ENCODE assay signal across 15 cellular contexts in genomic region chr4:56804551-56804950, GRCh38. TPM values are rescaled to one million over a fixed set of nuclear protein-coding genes. Genes with fewer than 3 reads are reported as not detected.
DNase-seq lines count a peak whose midpoint lies in the region; ATAC-seq and TF ChIP-seq lines count a peak whose summit lies in the region.
"Had no signal": no experiment of that assay in that cellular context is flagged by ENCODE, and none has a peak within 500 bp of the region (broad histone marks: within the 10 kb centered on the region; RNA-seq: fewer than 3 reads in every experiment).

No MANE protein-coding gene starts in this region.

- H3K9ac ChIP-seq in BLaER1, result no peak overlapping the region

- no peaks in the 10 kb centered on the region for H3K27me3 ChIP-seq in BLaER1
- H3K27me3 ChIP-seq: MG63, ovary had no signal

- ATAC-seq in HG02610 (IDR thresholded peaks at IDR 0.05; ENCODE audit: unreplicated experiment) (peak; percentile 76), T-helper 17 cell (no peak), HG03520 (IDR thresholded peaks at IDR 0.05; ENCODE audit: unreplicated experiment) (no peak), HG02852 (IDR thresholded peaks at IDR 0.05; ENCODE audit: unreplicated experiment) (no peak)

- H3K27ac Mint-ChIP-seq in T-helper 17 cell, result peak overlapping the region; percentile 72

- H3K4me3 ChIP-seq in BLaER1 (no peak overlapping the region), foreskin fibroblast (ENCODE audit: low read depth in 1 of 2, low read length in 2 of 2) (no peak overlapping the region)
- H3K4me3 ChIP-seq: left ventricle myocardium inferior, MG63, ovary had no signal

- H3K4me2 ChIP-seq in BLaER1, result peak overlapping the region; percentile 61

- no peaks in the 10 kb centered on the region for H3K36me3 Mint-ChIP-seq in T-helper 17 cell (ENCODE audit: low read depth)

- H3K4me1 Mint-ChIP-seq in T-helper 17 cell, result peaks cover 16% of the 10 kb centered on the region

- no peak overlapping the region for H3K27ac ChIP-seq in BLaER1
- H3K27ac ChIP-seq: left ventricle myocardium inferior, ovary had no signal

- H4K20me1 ChIP-seq in BLaER1, result no peaks in the 10 kb centered on the region

- no peak for TF ChIP-seq CTCF in foreskin fibroblast (IDR thresholded peaks at IDR 0.05; ENCODE audit: low read depth, low read length)

- H3K4me3 Mint-ChIP-seq in T-helper 17 cell, result peak overlapping the region; percentile 43

- DNase-seq in T-helper 17 cell (no peak), foreskin fibroblast (peak; percentile 9 to 54)
- no peak for DNase-seq in stimulated activated naive CD4-positive, alpha-beta T cell (lab: John Stamatoyannopoulos, UW)
- no peak for DNase-seq in activated effector memory CD4-positive, alpha-beta T cell treated with Interleukin-2 at 50 U/mL for 16 hours
- DNase-seq: head of caudate nucleus; left ventricle myocardium inferior; MG63; NCI-H510A; ovary; stimulated activated CD4-positive, alpha-beta T cell treated with anti-CD3 and anti-CD28 coated beads, Interleukin-15, amount 100 ng/mL, for 24 hours; stimulated activated CD8-positive, alpha-beta memory T cell treated with anti-CD3 and anti-CD28 coated beads, Interleukin-4, amount 100 ng/mL, for 48 hours had no signal

- H3K36me3 ChIP-seq in BLaER1, result no peaks in the 10 kb centered on the region
- H3K36me3 ChIP-seq: left ventricle myocardium inferior, MG63, ovary had no signal

- no peaks in the 10 kb centered on the region for H3K27me3 Mint-ChIP-seq in T-helper 17 cell

- peaks cover 29% of the 10 kb centered on the region for H3K4me1 ChIP-seq in BLaER1

- H3K9me3 ChIP-seq in BLaER1, result no peaks in the 10 kb centered on the region
- H3K9me3 ChIP-seq in T-helper 17 cell (ENCODE audit: control insufficient read depth, low read length, poor library complexity, severe bottlenecking), result no peaks in the 10 kb centered on the region
- H3K9me3 ChIP-seq: left ventricle myocardium inferior, MG63, ovary had no signal

RNA-seq across cellular contexts. Expression of gene SPINK2, which starts 16.9 kb away (rescaled TPM):
- total RNA-seq in T-helper 17 cell, result under 1 TPM in 1 of 2 donors, not detected in 1; 0.77 TPM

Comparison
In these comparisons a context has a peak if more than half of its experiments do, and no peak if none do; other contexts are left out.
1. DNase-seq: peak in foreskin fibroblast (2 of 2); none in T-helper 17 cell (0 of 3), stimulated activated naive CD4-positive, alpha-beta T cell (0 of 6) and activated effector memory CD4-positive, alpha-beta T cell treated with Interleukin-2 at 50 U/mL for 16 hours (single experiment).